ENCODE assay signal across 12 cellular contexts in the genomic region with DNA sequence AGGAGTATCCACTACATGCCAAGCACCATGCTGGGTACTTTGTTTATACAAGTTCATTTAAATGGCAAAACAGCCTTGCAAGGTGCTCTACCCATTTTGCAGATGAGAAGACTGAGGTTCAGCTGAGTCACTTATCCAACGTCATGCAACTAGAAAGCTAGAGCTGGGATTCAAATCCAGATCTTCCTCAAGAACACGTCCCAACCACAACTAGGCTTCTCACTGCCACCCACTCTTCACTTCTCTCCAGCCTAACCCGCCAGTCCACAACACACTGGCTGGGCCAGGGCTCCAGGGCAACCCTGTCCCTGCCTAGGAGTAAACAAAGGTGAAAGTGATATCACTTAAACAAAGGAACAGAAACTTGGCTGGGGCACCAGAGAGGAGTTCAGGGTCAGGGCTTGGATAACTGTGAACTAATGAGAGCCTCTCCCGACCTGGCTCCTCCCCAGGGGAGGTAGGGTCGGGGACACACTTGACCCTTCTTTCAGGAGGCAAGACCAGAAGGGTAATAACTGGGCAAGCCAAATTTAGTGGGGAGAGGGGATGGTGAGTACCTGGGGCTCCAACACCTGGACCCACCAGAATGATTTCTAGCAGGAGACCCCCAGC. TPM values are rescaled to one million over a fixed set of nuclear protein-coding genes. Genes with fewer than 3 reads are reported as not detected.
A peak's percentile ranks its signal among the peaks of the same experiment; 100 is the strongest.
DNase-seq lines count a peak whose midpoint lies in the region; ATAC-seq and TF ChIP-seq lines count a peak whose summit lies in the region.
"Had no signal": no experiment of that assay in that cellular context is flagged by ENCODE, and none has a peak within 500 bp of the region (broad histone marks: within the 10 kb centered on the region; RNA-seq: fewer than 3 reads in every experiment).

No MANE protein-coding gene starts in this region.

- intact Hi-C loops in adrenal gland (cut with DNase I) = no loop called here
- intact Hi-C loops in sigmoid colon (cut with DNase I) = loop anchor here (10.0 kb wide), 2 partner anchors 1206 to 2004 kb away; no protein-coding TSS in a partner anchor
- intact Hi-C loops in natural killer cell (cut with micrococcal nuclease) = no loop called here

- no peak overlapping the region for H2BK12ac ChIP-seq in H9 (ENCODE audit: insufficient read length, low read depth, low read length)

- no peak overlapping the region for H3K23ac ChIP-seq in H9 (ENCODE audit: insufficient read length, low read depth, low read length)

- H3K79me1 ChIP-seq in H9 (ENCODE audit: insufficient read depth, low read depth, low read length, poor library complexity, severe bottlenecking) = no peaks in the 10 kb centered on the region

- peaks cover 3% of the 10 kb centered on the region for H3K23me2 ChIP-seq in H9 (ENCODE audit: insufficient read length, low read depth, low read length, poor library complexity, severe bottlenecking)

- H3K27me3 ChIP-seq in H9 (ENCODE audit: insufficient read depth, low read length) (no peaks in the 10 kb centered on the region), adrenal gland (no peaks in the 10 kb centered on the region), iPS-20b (ENCODE audit: insufficient read depth, low read length) (no peaks in the 10 kb centered on the region), sigmoid colon (no peaks in the 10 kb centered on the region)

- H3T11ph ChIP-seq in H9 (ENCODE audit: low read length) = no peak overlapping the region

- no peak overlapping the region for H2BK120ac ChIP-seq in H9 (ENCODE audit: low read depth, low read length, poor library complexity, severe bottlenecking)

- no peak overlapping the region for H2BK20ac ChIP-seq in H9 (ENCODE audit: low read depth, low read length, poor library complexity, severe bottlenecking)

- H3K9me3 Mint-ChIP-seq in H9 = no peaks in the 10 kb centered on the region
- no peaks in the 10 kb centered on the region for H3K9me3 Mint-ChIP-seq in natural killer cell
- H3K9me3 Mint-ChIP-seq: activated T-cell treated with anti-CD3 and anti-CD28 coated beads, Interleukin-2, amount 50 U/mL, for 72 hours; CD4-positive, alpha-beta memory T cell had no signal

- peak overlapping the region; percentile 65 to 76; a peak in 4 of 5 replicates for H3K4me3 Mint-ChIP-seq in H9
- no peak overlapping the region for H3K4me3 Mint-ChIP-seq in natural killer cell
- H3K4me3 Mint-ChIP-seq: activated T-cell treated with anti-CD3 and anti-CD28 coated beads, Interleukin-2, amount 50 U/mL, for 72 hours; CD4-positive, alpha-beta memory T cell had no signal

- H3K14ac ChIP-seq in H9 (ENCODE audit: insufficient read depth, low read length) = no peak overlapping the region

- no peak overlapping the region for H2AFZ ChIP-seq in H9 (ENCODE audit: low read length)

- peaks cover 3% of the 10 kb centered on the region; the same call in 1 of the 2 replicates for H3K79me2 ChIP-seq in H9 (ENCODE audit: insufficient read depth, low read length)

- H3K9me3 ChIP-seq in H9 (ENCODE audit: control insufficient read depth, low read depth, low read length) (no peaks in the 10 kb centered on the region), adrenal gland (replicated peaks in 1 of 3) (no peaks in the 10 kb centered on the region), iPS-20b (ENCODE audit: insufficient read depth, low read depth, low read length) (no peaks in the 10 kb centered on the region), sigmoid colon (no peaks in the 10 kb centered on the region)

- H2BK5ac ChIP-seq in H9 (ENCODE audit: insufficient read length, low read length) = no peak overlapping the region

- H4K91ac ChIP-seq in H9 (ENCODE audit: insufficient read length, low read depth, low read length) = no peak overlapping the region

- no peak for ATAC-seq in natural killer cell
- no peak for ATAC-seq in GM18520 (IDR thresholded peaks at IDR 0.05; ENCODE audit: unreplicated experiment)
- no peak for ATAC-seq in GM21447 (IDR thresholded peaks at IDR 0.05; ENCODE audit: unreplicated experiment)
- ATAC-seq: activated T-cell treated with anti-CD3 and anti-CD28 coated beads, Interleukin-2, amount 50 U/mL, for 72 hours had no signal

- H3K27me3 Mint-ChIP-seq in H9 (ENCODE audit: low read depth) = no peaks in the 10 kb centered on the region; the same call in 1 of the 2 replicates
- no peaks in the 10 kb centered on the region for H3K27me3 Mint-ChIP-seq in natural killer cell (ENCODE audit: low read depth in 2 of 2)
- H3K27me3 Mint-ChIP-seq: CD4-positive, alpha-beta memory T cell had no signal

- H4K5ac ChIP-seq in H9 (ENCODE audit: insufficient read length, low read depth, low read length) = no peak overlapping the region

- peaks cover 0 to 4% of the 10 kb centered on the region in 2 donors for H3K36me3 ChIP-seq in adrenal gland (replicated peaks in 1 of 2)
- H3K36me3 ChIP-seq in iPS-20b (ENCODE audit: insufficient read depth, low read depth, low read length) = peaks cover 21% of the 10 kb centered on the region
- peaks cover 4 to 18% (median 5%) of the 10 kb centered on the region in 4 donors for H3K36me3 ChIP-seq in sigmoid colon

- H3K4me1 Mint-ChIP-seq in H9 = peaks cover 94 to 98% of the 10 kb centered on the region in 2 experiments
- no peaks in the 10 kb centered on the region for H3K4me1 Mint-ChIP-seq in natural killer cell

- H3K4me3 ChIP-seq in adrenal gland (no peak overlapping the region), iPS-20b (ENCODE audit: low read length) (peak overlapping the region; percentile 46; the same call in 1 of the 2 replicates), sigmoid colon (no peak overlapping the region)

- TF ChIP-seq EP300 in sigmoid colon (IDR thresholded peaks at IDR 0.05) = no peak

- peak overlapping the region; percentile 53 for H3K4me2 ChIP-seq in H9 (ENCODE audit: insufficient read depth, insufficient read length, low read length)

- no peak overlapping the region for H2BK15ac ChIP-seq in H9 (ENCODE audit: low read depth, low read length)

- peaks cover 9 to 19% (median 10%) of the 10 kb centered on the region in 3 experiments; a peak in 5 of 7 replicates for H3K36me3 Mint-ChIP-seq in H9 (ENCODE audit: insufficient read depth in 1 of 3, low read depth in 3 of 3)
- no peaks in the 10 kb centered on the region for H3K36me3 Mint-ChIP-seq in natural killer cell
- H3K36me3 Mint-ChIP-seq: CD4-positive, alpha-beta memory T cell had no signal

- H3K4ac ChIP-seq in H9 (ENCODE audit: low read depth, low read length) = no peak overlapping the region; the same call in 1 of the 2 replicates

- TF ChIP-seq POLR2A in adrenal gland (IDR thresholded peaks at IDR 0.05) (no peak), sigmoid colon (IDR thresholded peaks at IDR 0.05) (no peak)

- peaks cover 2% of the 10 kb centered on the region for H4K20me1 ChIP-seq in H9 (ENCODE audit: control insufficient read depth, insufficient read depth, insufficient read length)

- H3K56ac ChIP-seq in H9 (ENCODE audit: insufficient read length, low read depth, low read length) = no peak overlapping the region

- H3K18ac ChIP-seq in H9 (ENCODE audit: insufficient read length, low read depth, low read length) = peak overlapping the region; percentile 21

- H3K9ac ChIP-seq in H9 (ENCODE audit: extremely low read depth, insufficient read length, low read length) = no peak overlapping the region
- peak overlapping the region; percentile 89; the same call in 1 of the 2 replicates for H3K9ac ChIP-seq in iPS-20b (ENCODE audit: low read depth, low read length)

- no CpG with 5 or more reads among the region's 5 CpGs for WGBS in H9 (ENCODE audit: extremely low coverage, insufficient read length, low lambda C conversion rate)
- WGBS in adrenal gland, 4 donors = 28 to 45% (median 42%) methylated on average over 5 of the region's 5 CpGs
- 25 to 62% methylated on average over 5 of the region's 5 CpGs for WGBS in sigmoid colon, 2 donors

- no peak overlapping the region for H4K8ac ChIP-seq in H9 (replicated peaks; ENCODE audit: insufficient read length, low read depth, low read length)

- DNase-seq in H9 (no peak), adrenal gland (peak in 6 of 7 donors; percentile 56 to 80 (median 67)), sigmoid colon (no peak), natural killer cell (no peak), nucleus accumbens (lab: John Stamatoyannopoulos, UW) (no peak)
- DNase-seq: activated T-cell treated with anti-CD3 and anti-CD28 coated beads, Interleukin-2, amount 50 U/mL, for 72 hours; CD4-positive, alpha-beta memory T cell; NK-92 treated with Interleukin-12 subunit alpha and Interleukin-12 subunit beta, amount 100 ng/mL, for 24 hours had no signal

- peaks cover 35% of the 10 kb centered on the region for H3K4me1 ChIP-seq in H9 (ENCODE audit: insufficient read depth, low read length)
- peaks cover 94 to 97% of the 10 kb centered on the region in 2 donors for H3K4me1 ChIP-seq in adrenal gland (replicated peaks in 1 of 2)
- H3K4me1 ChIP-seq in iPS-20b (ENCODE audit: insufficient read depth, low read length) = peaks cover 76% of the 10 kb centered on the region
- peaks cover 6 to 100% (median 95%) of the 10 kb centered on the region in 4 donors for H3K4me1 ChIP-seq in sigmoid colon

- H3K27ac Mint-ChIP-seq in H9 = peak overlapping the region; percentile 96 to 99 (median 98); a peak in 6 of 7 replicates
- no peak overlapping the region for H3K27ac Mint-ChIP-seq in natural killer cell
- H3K27ac Mint-ChIP-seq: activated T-cell treated with anti-CD3 and anti-CD28 coated beads, Interleukin-2, amount 50 U/mL, for 72 hours had no signal

- H3K27ac ChIP-seq in H9 (ENCODE audit: insufficient read length, low read depth, low read length) (peak overlapping the region; percentile 11), adrenal gland (peak overlapping the region; percentile 87 to 98 (median 94)), iPS-20b (ENCODE audit: low read length) (peak overlapping the region; percentile 96), sigmoid colon (peak overlapping the region; percentile 94 to 99 (median 97))

- TF ChIP-seq CTCF in H9 (conservative IDR thresholded peaks at IDR 0.05) (no peak), adrenal gland (IDR thresholded peaks at IDR 0.05) (no peak), sigmoid colon (IDR thresholded peaks at IDR 0.05) (no peak), natural killer cell (IDR thresholded peaks at IDR 0.05) (no peak)

- no peak overlapping the region for H2AK5ac ChIP-seq in H9 (ENCODE audit: insufficient read length, low read length)

RNA-seq across cellular contexts. Expression of a gene that starts 7.9 kb away (rescaled TPM):
- total RNA-seq in H9 (2021) (50.7 and 54.3 TPM in 2 replicates), adrenal gland (100 to 1,000 TPM in 2 of 8 donors, 10 to 100 TPM in 6; 66.9 to 128 (median 84.7) TPM), sigmoid colon (100 to 1,000 TPM in 1 of 4 donors, 10 to 100 TPM in 3; 79.9 to 149 (median 88.5) TPM), natural killer cell (1 to 10 TPM in 2 of 3 donors, under 1 TPM in 1; 0.45 to 1.8 (median 1.5) TPM)
- polyA plus RNA-seq in adrenal gland (10 to 100 TPM; 48.7 to 64.9 (median 55.3) TPM), sigmoid colon (10 to 100 TPM; 22.2 to 63.9 (median 23.6) TPM)

RNA-seq across cellular contexts. Expression of a gene that starts 22.6 kb away (rescaled TPM):
- total RNA-seq in H9 (2021) (18.6 and 21.0 TPM in 2 replicates), adrenal gland (10 to 100 TPM; 25.6 to 83.2 (median 38.4) TPM), sigmoid colon (10 to 100 TPM; 44.2 to 58.7 (median 52.2) TPM), natural killer cell (10 to 100 TPM; 73.8 to 77.4 (median 74.0) TPM)
- polyA plus RNA-seq in adrenal gland (10 to 100 TPM; 16.0 to 25.7 (median 17.7) TPM), sigmoid colon (10 to 100 TPM; 14.4 to 35.6 (median 17.1) TPM)

RNA-seq across cellular contexts. Expression of a gene that starts 32.2 kb away (rescaled TPM):
- total RNA-seq in H9 (2021) = 0.11 TPM in 1 of 2 replicates, not detected in the other
- total RNA-seq in adrenal gland = under 1 TPM in 1 of 8 donors, not detected in 7; 0.15 TPM
- under 1 TPM in 2 of 3 donors, not detected in 1; 0.16 to 0.37 TPM for polyA plus RNA-seq in adrenal gland
- total RNA-seq in sigmoid colon = not detected
- polyA plus RNA-seq in sigmoid colon = under 1 TPM in 1 of 3 donors, not detected in 2; 0.17 TPM
- total RNA-seq in natural killer cell = not detected
- total RNA-seq: CD4-positive, alpha-beta memory T cell; cerebellum had no signal
- polyA plus RNA-seq: CD4-positive, alpha-beta memory T cell had no signal

RNA-seq across cellular contexts. Expression of a gene that starts 33.7 kb away (rescaled TPM):
- total RNA-seq in H9 (2021) (0.28 TPM in 1 of 2 replicates, not detected in the other), adrenal gland (not detected), sigmoid colon (not detected), natural killer cell (not detected)
- polyA plus RNA-seq in adrenal gland (under 1 TPM in 1 of 3 donors, not detected in 2; 0.03 TPM), sigmoid colon (1 to 10 TPM in 1 of 3 donors, not detected in 2; 1.8 TPM)
- total RNA-seq: activated T-cell treated with anti-CD3 and anti-CD28 coated beads, Interleukin-2, amount 50 U/mL, for 72 hours; CD4-positive, alpha-beta memory T cell; cerebellum had no signal
- polyA plus RNA-seq: CD4-positive, alpha-beta memory T cell had no signal

RNA-seq across cellular contexts. Expression of a gene that starts 37.8 kb away (rescaled TPM):
- total RNA-seq in H9 (2021) (0.59 TPM in 1 of 2 replicates, not detected in the other), adrenal gland (under 1 TPM in 3 of 8 donors, not detected in 5; 0.24 to 0.78 (median 0.65) TPM), sigmoid colon (under 1 TPM in 1 of 4 donors, not detected in 3; 0.36 TPM), natural killer cell (under 1 TPM in 1 of 3 donors, not detected in 2; 0.14 TPM)
- polyA plus RNA-seq in adrenal gland (under 1 TPM in 1 of 3 donors, not detected in 2; 0.33 TPM), sigmoid colon (under 1 TPM in 1 of 3 donors, not detected in 2; 0.03 TPM)
- total RNA-seq: cerebellum had no signal

Comparison
In these comparisons a context has a peak if more than half of its experiments do, and no peak if none do; other contexts are left out.
1. DNase-seq: peak in adrenal gland (6 of 7); none in H9 (single experiment), sigmoid colon (single experiment), natural killer cell (single experiment) and nucleus accumbens (0 of 56).
2. H3K27ac ChIP-seq: peak in every context shown above with its lines; median percentile 97 in sigmoid colon; 96 in iPS-20b; 94 in adrenal gland; 11 in H9.
3. H3K27ac Mint-ChIP-seq: peak in H9 (3 of 3); none in natural killer cell (0 of 2).
4. RNA of a gene that starts 7.9 kb away (total RNA-seq): 79.9 to 149 TPM in sigmoid colon, 66.9 to 128 TPM in adrenal gland and 50.7 to 54.3 TPM in H9; 0.45 to 1.8 TPM in natural killer cell; every median in the first group is over 10 times any median in the second.